Comparison of ENCODE assay signal across 27 cellular contexts in the genomic region with DNA sequence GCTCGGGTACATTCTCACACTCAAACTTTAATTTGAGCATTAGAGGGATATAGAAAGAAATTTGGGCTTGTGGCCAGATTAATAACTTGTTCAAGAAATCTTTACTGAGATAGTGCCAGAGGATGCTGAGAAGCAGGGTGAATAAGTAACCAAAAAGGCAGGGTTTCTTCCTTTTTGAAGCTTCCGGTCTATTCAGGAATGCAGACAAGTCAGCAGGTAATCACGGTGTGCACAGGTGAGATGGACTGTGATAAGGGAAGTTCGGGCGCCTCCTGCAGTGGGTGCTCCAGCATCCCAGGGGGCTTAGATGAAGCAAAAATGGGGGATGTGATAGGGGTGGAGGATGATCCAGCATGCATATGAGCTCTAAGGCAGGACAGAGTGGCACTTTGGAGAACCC.
"Had no signal": no experiment of that assay in that cellular context is flagged by ENCODE, and none has a peak within 500 bp of the region (broad histone marks: within the 10 kb centered on the region; RNA-seq: fewer than 3 reads in every experiment).

No MANE protein-coding gene starts in this region.

- H3K27me3 Mint-ChIP-seq: activated naive CD4-positive, alpha-beta T cell treated with anti-CD3 and anti-CD28 coated beads, Interleukin-2, amount 50 U/mL, for 24 hours; activated naive CD8-positive, alpha-beta T cell treated with anti-CD3 and anti-CD28 coated beads, Interleukin-2, amount 50 U/mL, for 24 hours; progenitor cell of endocrine pancreas had no signal

- H3K36me3 Mint-ChIP-seq: activated naive CD4-positive, alpha-beta T cell treated with anti-CD3 and anti-CD28 coated beads, Interleukin-2, amount 50 U/mL, for 24 hours; memory B cell had no signal

- FAIRE-seq: endometrium, urothelium cell line had no signal

- H3K27ac ChIP-seq: epithelial cell of prostate, gastroesophageal sphincter, neutrophil, right lobe of liver had no signal

- H3K4me2 ChIP-seq: SK-N-SH had no signal

- H3K4me3 Mint-ChIP-seq: activated CD4-positive, alpha-beta memory T cell treated with anti-CD3 and anti-CD28 coated beads, Interleukin-2, amount 10 ng/mL, durations not matched to agents 7 days and 5 days; activated CD4-positive, alpha-beta T cell treated with anti-CD3 and anti-CD28 coated beads, Interleukin-2, amount 10 ng/mL, durations not matched to agents 7 days and 5 days; activated naive CD4-positive, alpha-beta T cell treated with anti-CD3 and anti-CD28 coated beads, Interleukin-2, amount 50 U/mL, for 24 hours; activated naive CD8-positive, alpha-beta T cell treated with anti-CD3 and anti-CD28 coated beads, Interleukin-2, amount 50 U/mL, for 24 hours; memory B cell; nephron progenitor cell; T-helper 17 cell had no signal

- H3K4me1 Mint-ChIP-seq: activated CD4-positive, alpha-beta memory T cell treated with anti-CD3 and anti-CD28 coated beads, Interleukin-2, amount 10 ng/mL, durations not matched to agents 7 days and 5 days; activated CD4-positive, alpha-beta T cell treated with anti-CD3 and anti-CD28 coated beads, Interleukin-2, amount 10 ng/mL, durations not matched to agents 7 days and 5 days; activated naive CD4-positive, alpha-beta T cell treated with anti-CD3 and anti-CD28 coated beads, Interleukin-2, amount 50 U/mL, for 24 hours; activated naive CD8-positive, alpha-beta T cell treated with anti-CD3 and anti-CD28 coated beads, Interleukin-2, amount 50 U/mL, for 24 hours; memory B cell had no signal

- DNase-seq: activated CD4-positive, alpha-beta memory T cell treated with anti-CD3 and anti-CD28 coated beads, Interleukin-2, amount 10 ng/mL, durations not matched to agents 7 days and 5 days; activated CD4-positive, alpha-beta T cell treated with anti-CD3 and anti-CD28 coated beads, Interleukin-2, amount 10 ng/mL, durations not matched to agents 7 days and 5 days; activated CD4-positive, CD25-positive, alpha-beta regulatory T cell treated with anti-CD3 and anti-CD28 coated beads, Interleukin-2, amount 50 U/mL, for 72 hours; activated naive CD8-positive, alpha-beta T cell treated with anti-CD3 and anti-CD28 coated beads, Interleukin-2, amount 50 U/mL, for 24 hours; activated T-cell treated with anti-CD3 and anti-CD28 coated beads, Interleukin-2, amount 50 U/mL, for 48 hours; central memory CD4-positive, alpha-beta T cell; effector CD8-positive, alpha-beta T cell; hippocampal formation; kidney glomerular epithelial cell; nephron progenitor cell; right lobe of liver; SK-N-SH; stimulated activated CD4-positive, alpha-beta T cell treated with anti-CD3 and anti-CD28 coated beads, Interleukin-2, amount 100 ng/mL, for 48 hours; stimulated activated naive CD4-positive, alpha-beta T cell treated with Interleukin-2 at 50 U/mL for 16 hours; T-helper 17 cell; T1000; testis had no signal

- H3K27me3 ChIP-seq: breast epithelium, gastroesophageal sphincter, right lobe of liver, testis had no signal

- H3K27ac Mint-ChIP-seq: activated CD4-positive, alpha-beta memory T cell treated with anti-CD3 and anti-CD28 coated beads, Interleukin-2, amount 10 ng/mL, durations not matched to agents 7 days and 5 days; activated CD4-positive, alpha-beta T cell treated with anti-CD3 and anti-CD28 coated beads, Interleukin-2, amount 10 ng/mL, durations not matched to agents 7 days and 5 days; activated naive CD4-positive, alpha-beta T cell treated with anti-CD3 and anti-CD28 coated beads, Interleukin-2, amount 50 U/mL, for 24 hours; activated naive CD8-positive, alpha-beta T cell treated with anti-CD3 and anti-CD28 coated beads, Interleukin-2, amount 50 U/mL, for 24 hours; activated T-helper 2 cell treated with anti-CD3 and anti-CD28 coated beads, Interferon-gamma antibody, Interleukin-2, Interleukin-4, amounts not matched to agents 10 μg/mL and 5 μg/mL and 100 μg/mL, durations not matched to agents 14 hours and 24 hours and 36 hours; memory B cell; nephron progenitor cell; progenitor cell of endocrine pancreas; T-helper 17 cell had no signal

- ATAC-seq: activated naive CD8-positive, alpha-beta T cell treated with anti-CD3 and anti-CD28 coated beads, Interleukin-2, amount 50 U/mL, for 24 hours; gastroesophageal sphincter; right lobe of liver; T-helper 17 cell had no signal

- H3K4me3 ChIP-seq: breast epithelium, gastroesophageal sphincter, right lobe of liver, testis had no signal

- H3K9me3 ChIP-seq: breast epithelium, gastroesophageal sphincter, neutrophil, right lobe of liver, SK-N-SH, testis had no signal

- H3K9me3 Mint-ChIP-seq: activated CD4-positive, alpha-beta T cell treated with anti-CD3 and anti-CD28 coated beads, Interleukin-2, amount 10 ng/mL, durations not matched to agents 7 days and 5 days; activated naive CD4-positive, alpha-beta T cell treated with anti-CD3 and anti-CD28 coated beads, Interleukin-2, amount 50 U/mL, for 24 hours; activated naive CD8-positive, alpha-beta T cell treated with anti-CD3 and anti-CD28 coated beads, Interleukin-2, amount 50 U/mL, for 24 hours; memory B cell had no signal

- H3K36me3 ChIP-seq: breast epithelium, gastroesophageal sphincter, neutrophil, right lobe of liver had no signal

- H3K4me1 ChIP-seq: breast epithelium had no signal

- H3K9ac ChIP-seq: SK-N-SH had no signal
